ENCODE assay signal across 21 cellular contexts in the genomic region with DNA sequence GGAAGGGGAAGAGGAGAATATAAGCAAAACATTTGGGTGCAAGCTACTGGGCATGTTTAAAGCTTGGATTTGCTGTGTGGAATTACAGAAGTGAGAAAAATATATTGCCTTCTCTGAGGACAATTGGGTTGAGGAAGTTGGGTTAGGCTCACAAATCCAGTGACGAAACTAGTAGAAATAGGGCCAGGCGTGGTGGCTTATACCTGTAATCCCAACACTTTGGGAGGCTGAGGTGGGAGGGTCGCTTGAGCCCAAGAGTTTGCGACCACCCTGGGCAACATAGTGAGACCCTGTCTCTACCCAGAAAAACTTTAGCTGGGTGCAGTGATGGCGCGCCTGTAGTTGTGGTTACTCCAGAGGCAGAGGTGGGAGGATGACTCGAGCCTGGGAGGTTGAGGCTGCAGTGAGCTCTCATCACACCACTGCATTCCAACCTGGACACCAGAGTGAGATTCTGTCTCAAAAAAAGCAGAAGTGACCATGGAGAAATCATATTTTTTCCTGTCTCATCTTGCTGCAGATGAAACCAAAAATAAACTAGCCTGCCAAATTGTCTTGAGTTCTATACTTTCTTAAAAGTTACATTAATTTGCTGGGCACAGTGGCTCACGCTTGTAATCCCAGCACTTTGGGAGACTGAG. TPM values are rescaled to one million over a fixed set of nuclear protein-coding genes. Genes with fewer than 3 reads are reported as not detected.
DNase-seq lines count a peak whose midpoint lies in the region; ATAC-seq, FAIRE-seq and TF ChIP-seq lines count a peak whose summit lies in the region.
"Had no signal": no experiment of that assay in that cellular context is flagged by ENCODE, and none has a peak within 500 bp of the region (broad histone marks: within the 10 kb centered on the region; RNA-seq: fewer than 3 reads in every experiment).

No MANE protein-coding gene starts in this region.

- H3K4me3 ChIP-seq in esophagus muscularis mucosa (no peak overlapping the region), transverse colon (no peak overlapping the region)
- H3K4me3 ChIP-seq: BLaER1, HAP-1 had no signal

- CTCF ChIA-PET in activated naive CD4-positive, alpha-beta T cell treated with anti-CD3 and anti-CD28 coated beads for 36 hours (lab: Charles Lee) = interaction anchor here (0.6 to 4.8 kb wide), 6 partner anchors 11 to 657 kb away, joined by 3 to 30 read pairs (median 14); no protein-coding TSS in a partner anchor

- no peak for ATAC-seq in HG03442 (IDR thresholded peaks at IDR 0.05; ENCODE audit: unreplicated experiment)
- no peak for ATAC-seq in GM21825 (IDR thresholded peaks at IDR 0.05; ENCODE audit: unreplicated experiment)

- no peak overlapping the region for H3K4me3 Mint-ChIP-seq in activated naive CD4-positive, alpha-beta T cell treated with anti-CD3 and anti-CD28 coated beads for 36 hours
- H3K4me3 Mint-ChIP-seq: activated CD4-positive, alpha-beta memory T cell treated with anti-CD3 and anti-CD28 coated beads for 36 hours; nephron progenitor cell had no signal

- DNase-seq in activated naive CD4-positive, alpha-beta T cell treated with anti-CD3 and anti-CD28 coated beads for 36 hours = no peak
- no peak for DNase-seq in activated naive CD4-positive, alpha-beta T cell treated with Interleukin-2 at 50 U/mL for 16 hours
- peak; percentile 63 to 73 for DNase-seq in NOMO-1 (lab: John Stamatoyannopoulos, UW; ENCODE audit: unreplicated experiment in 2 of 2)
- DNase-seq in esophagus muscularis mucosa (ENCODE audit: extremely low spot score) = peak; percentile 66
- no peak for DNase-seq in transverse colon
- no peak for DNase-seq in H54 (ENCODE audit: insufficient read length, low spot score)
- DNase-seq: activated CD4-positive, alpha-beta memory T cell treated with anti-CD3 and anti-CD28 coated beads for 36 hours; activated T-cell treated with anti-CD3 and anti-CD28 coated beads, Interleukin-2, amount 50 U/mL, for 48 hours; NCI-H1048; NCI-H2081; nephron progenitor cell; OCI-M1; posterior cingulate gyrus; Right ventricle myocardium superior; T-helper 1 cell had no signal

- TF ChIP-seq EP300 in esophagus muscularis mucosa (IDR thresholded peaks at IDR 0.05) (no peak), transverse colon (IDR thresholded peaks at IDR 0.05; ENCODE audit: low read depth) (no peak)

- intact Hi-C loops in activated naive CD4-positive, alpha-beta T cell treated with anti-CD3 and anti-CD28 coated beads for 36 hours (cut with micrococcal nuclease) = loop anchor here (5.0 kb wide), 3 partner anchors 153 to 893 kb away; no protein-coding TSS in a partner anchor
- intact Hi-C loops in esophagus muscularis mucosa (cut with DNase I) = loop anchor here (2.0 to 10.0 kb wide), 3 partner anchors 71 to 718 kb away; no protein-coding TSS in a partner anchor
- intact Hi-C loops in transverse colon (cut with DNase I; ENCODE audit: low total_unique reads) = loop anchor here (5.0 to 10.0 kb wide), 3 partner anchors 351 to 718 kb away; a partner anchor contains a TSS

- TF ChIP-seq CTCF in esophagus muscularis mucosa (IDR thresholded peaks at IDR 0.05) = no peak
- no peak for TF ChIP-seq CTCF in transverse colon (IDR thresholded peaks at IDR 0.05)

- H3K27ac Mint-ChIP-seq in activated naive CD4-positive, alpha-beta T cell treated with anti-CD3 and anti-CD28 coated beads for 36 hours = peak overlapping the region; percentile 30
- H3K27ac Mint-ChIP-seq: activated CD4-positive, alpha-beta memory T cell treated with anti-CD3 and anti-CD28 coated beads for 36 hours; nephron progenitor cell had no signal

- H3K27me3 Mint-ChIP-seq in activated naive CD4-positive, alpha-beta T cell treated with anti-CD3 and anti-CD28 coated beads for 36 hours (ENCODE audit: low read depth) = no peaks in the 10 kb centered on the region
- H3K27me3 Mint-ChIP-seq: activated CD4-positive, alpha-beta memory T cell treated with anti-CD3 and anti-CD28 coated beads for 36 hours had no signal

- in situ Hi-C loops in transverse colon (cut with MboI; ENCODE audit: low pct_ligation_motif_present in 1 of 4, low pct_unique_long_range_greater_than_20kb in 1 of 4, low sequenced_read_pairs in 3 of 4) = loop anchor here in 2 of 4 donors (25.0 kb wide), 1 partner anchor 343 kb away; a partner anchor contains a TSS

- H3K27ac ChIP-seq in esophagus muscularis mucosa (replicated peaks in 1 of 4) = no peak overlapping the region
- peak overlapping the region; percentile 71 to 82 (median 78) for H3K27ac ChIP-seq in transverse colon
- H3K27ac ChIP-seq: BLaER1, VCaP had no signal

- peaks cover 8% of the 10 kb centered on the region for H3K4me1 Mint-ChIP-seq in activated naive CD4-positive, alpha-beta T cell treated with anti-CD3 and anti-CD28 coated beads for 36 hours (ENCODE audit: low read depth)
- H3K4me1 Mint-ChIP-seq: nephron progenitor cell had no signal

- FAIRE-seq in H54 (lab: Jason Lieb, UNC) = no peak
- FAIRE-seq: bronchial epithelial cell had no signal

- H3K4me1 ChIP-seq in esophagus muscularis mucosa (peaks cover 0 to 27% (median 23%) of the 10 kb centered on the region in 4 donors), transverse colon (peaks cover 16 to 30% (median 18%) of the 10 kb centered on the region in 4 donors)
- H3K4me1 ChIP-seq: BLaER1, HAP-1 had no signal

- 85% methylated on average over 8 of the region's 8 CpGs for WGBS in esophagus muscularis mucosa
- WGBS in transverse colon (ENCODE audit: low coverage in 1 of 2), 2 donors = 70 to 84% methylated on average over 5 to 8 of the region's 8 CpGs

- H3K27me3 ChIP-seq in esophagus muscularis mucosa = no peaks in the 10 kb centered on the region
- H3K27me3 ChIP-seq in transverse colon = no peaks in the 10 kb centered on the region
- H3K27me3 ChIP-seq: BLaER1 had no signal

- TF ChIP-seq POLR2A in esophagus muscularis mucosa (IDR thresholded peaks at IDR 0.05; ENCODE audit: low read depth) = no peak
- no peak for TF ChIP-seq POLR2A in transverse colon (IDR thresholded peaks at IDR 0.05)
- TF ChIP-seq POLR2A in H54 (IDR thresholded peaks at IDR 0.05; ENCODE audit: low read depth, low read length) = no peak

- H3K36me3 ChIP-seq in esophagus muscularis mucosa = peaks cover 5 to 44% (median 20%) of the 10 kb centered on the region in 4 donors
- H3K36me3 ChIP-seq in transverse colon = peaks cover 0 to 8% (median 3%) of the 10 kb centered on the region in 4 donors

- H3K36me3 Mint-ChIP-seq in activated naive CD4-positive, alpha-beta T cell treated with anti-CD3 and anti-CD28 coated beads for 36 hours (ENCODE audit: low read depth) = peaks cover 11% of the 10 kb centered on the region

- no peaks in the 10 kb centered on the region for H3K9me3 ChIP-seq in esophagus muscularis mucosa
- no peaks in the 10 kb centered on the region for H3K9me3 ChIP-seq in transverse colon
- H3K9me3 ChIP-seq: BLaER1, HAP-1 had no signal

- no peaks in the 10 kb centered on the region for H3K9me3 Mint-ChIP-seq in activated naive CD4-positive, alpha-beta T cell treated with anti-CD3 and anti-CD28 coated beads for 36 hours
- H3K9me3 Mint-ChIP-seq: activated CD4-positive, alpha-beta memory T cell treated with anti-CD3 and anti-CD28 coated beads for 36 hours; nephron progenitor cell had no signal

RNA-seq across cellular contexts. Expression of a gene that starts 22.4 kb away (rescaled TPM):
- total RNA-seq in activated naive CD4-positive, alpha-beta T cell treated with anti-CD3 and anti-CD28 coated beads for 36 hours = 10 to 100 TPM; 15.4 to 15.6 TPM
- total RNA-seq in esophagus muscularis mucosa (10 to 100 TPM in 3 of 4 donors, 1 to 10 TPM in 1; 9.6 to 16.7 (median 11.7) TPM), transverse colon (10 to 100 TPM in 3 of 4 donors, 1 to 10 TPM in 1; 1.4 to 21.3 (median 17.6) TPM)

Comparison
In these comparisons a context has a peak if more than half of its experiments do, and no peak if none do; other contexts are left out.
1. DNase-seq: peak in NOMO-1 (2 of 2) and esophagus muscularis mucosa (single experiment); none in activated naive CD4-positive, alpha-beta T cell treated with anti-CD3 and anti-CD28 coated beads for 36 hours (single experiment), activated naive CD4-positive, alpha-beta T cell treated with Interleukin-2 at 50 U/mL for 16 hours (single experiment), transverse colon (single experiment) and H54 (single experiment).
2. H3K27ac ChIP-seq: peak in transverse colon (4 of 4); none in esophagus muscularis mucosa (0 of 4).